ENCODE assay signal across 19 cellular contexts in genomic region chr3:108780235-108780634, GRCh38. TPM values are rescaled to one million over a fixed set of nuclear protein-coding genes. Genes with fewer than 3 reads are reported as not detected.
A peak's percentile ranks its signal among the peaks of the same experiment; 100 is the strongest.
DNase-seq lines count a peak whose midpoint lies in the region; ATAC-seq, FAIRE-seq and TF ChIP-seq lines count a peak whose summit lies in the region.
"Had no signal": no experiment of that assay in that cellular context is flagged by ENCODE, and none has a peak within 500 bp of the region (broad histone marks: within the 10 kb centered on the region; RNA-seq: fewer than 3 reads in every experiment).

No MANE protein-coding gene starts in this region.

- H3K9me3 ChIP-seq in KOPT-K1 (ENCODE audit: insufficient read depth, low read length, poor library complexity, severe bottlenecking) (peaks cover 2% of the 10 kb centered on the region), PC-3 (ENCODE audit: low read length) (no peaks in the 10 kb centered on the region)
- H3K9me3 ChIP-seq: body of pancreas, uterus had no signal

- no peak overlapping the region for H3K4me3 Mint-ChIP-seq in activated CD8-positive, alpha-beta T cell treated with anti-CD3 and anti-CD28 coated beads for 36 hours
- H3K4me3 Mint-ChIP-seq: B cell, memory B cell had no signal

- peaks cover 35% of the 10 kb centered on the region; the same call in 1 of the 2 replicates for H3K27me3 ChIP-seq in PC-3 (ENCODE audit: low read length)
- H3K27me3 ChIP-seq: body of pancreas, foreskin keratinocyte, uterus had no signal

- no peak for FAIRE-seq in RCC 7860 (lab: Jason Lieb, UNC)
- FAIRE-seq: K562 had no signal

- H3K79me2 ChIP-seq in PC-3 (ENCODE audit: low read length) = no peaks in the 10 kb centered on the region

- no peak overlapping the region for H3K9ac ChIP-seq in PC-3 (ENCODE audit: low read length)

- peaks cover 3% of the 10 kb centered on the region for H3K9me3 Mint-ChIP-seq in activated CD8-positive, alpha-beta T cell treated with anti-CD3 and anti-CD28 coated beads for 36 hours
- H3K9me3 Mint-ChIP-seq: memory B cell had no signal

- peaks cover 8% of the 10 kb centered on the region for H3K36me3 Mint-ChIP-seq in activated CD8-positive, alpha-beta T cell treated with anti-CD3 and anti-CD28 coated beads for 36 hours (ENCODE audit: low read depth)
- H3K36me3 Mint-ChIP-seq: memory B cell had no signal

- H3K9me2 ChIP-seq in PC-3 (replicated peaks; ENCODE audit: low read length) = no peaks in the 10 kb centered on the region

- POLR2A ChIA-PET in activated CD8-positive, alpha-beta T cell treated with anti-CD3 and anti-CD28 coated beads for 36 hours (lab: Charles Lee) = no interaction called here
- POLR2A ChIA-PET in PC-3 (lab: Charles Lee; ENCODE audit: unreplicated experiment) = no interaction called here

- H4K20me1 ChIP-seq in PC-3 (ENCODE audit: low read length) = no peaks in the 10 kb centered on the region

- CTCF ChIA-PET in activated CD8-positive, alpha-beta T cell treated with anti-CD3 and anti-CD28 coated beads for 36 hours (lab: Charles Lee) = interaction anchor here (1.2 kb wide), 1 partner anchor 135 kb away, joined by 6 read pairs; no protein-coding TSS in a partner anchor
- CTCF ChIA-PET in PC-3 (lab: Charles Lee) = no interaction called here

- H3K4me1 ChIP-seq in PC-3 (ENCODE audit: insufficient read depth, low read length) = no peaks in the 10 kb centered on the region
- H3K4me1 ChIP-seq: body of pancreas, foreskin keratinocyte, uterus had no signal

- H3K27ac ChIP-seq in KOPT-K1 (ENCODE audit: low read depth, low read length, poor library complexity, severe bottlenecking) (peak overlapping the region; percentile 5), PC-3 (ENCODE audit: low read length) (no peak overlapping the region)
- H3K27ac ChIP-seq: body of pancreas, foreskin keratinocyte, uterus had no signal

- H2AFZ ChIP-seq in PC-3 (ENCODE audit: low read length) = no peak overlapping the region

- peak overlapping the region; percentile 50 for H3K27ac Mint-ChIP-seq in activated CD8-positive, alpha-beta T cell treated with anti-CD3 and anti-CD28 coated beads for 36 hours
- H3K27ac Mint-ChIP-seq: B cell, memory B cell had no signal

- intact Hi-C loops in activated CD8-positive, alpha-beta T cell treated with anti-CD3 and anti-CD28 coated beads for 36 hours (cut with micrococcal nuclease) = no loop called here
- intact Hi-C loops in PC-3 (cut with micrococcal nuclease) = no loop called here

- H3K36me3 ChIP-seq in KOPT-K1 (ENCODE audit: insufficient read depth, low read length) (no peaks in the 10 kb centered on the region), PC-3 (ENCODE audit: low read depth, low read length) (no peaks in the 10 kb centered on the region)
- H3K36me3 ChIP-seq: uterus had no signal

- ATAC-seq in activated CD8-positive, alpha-beta T cell treated with anti-CD3 and anti-CD28 coated beads for 36 hours = peak; percentile 84
- ATAC-seq in PC-3 (no peak), omental fat pad (ENCODE audit: low FRiP score) (no peak)
- ATAC-seq: body of pancreas, foreskin keratinocyte, K562 had no signal

- no peak for TF ChIP-seq CTCF in activated CD8-positive, alpha-beta T cell treated with anti-CD3 and anti-CD28 coated beads for 36 hours (IDR thresholded peaks at IDR 0.05)
- TF ChIP-seq CTCF in PC-3 (conservative IDR thresholded peaks at IDR 0.05; ENCODE audit: low read depth, low read length) = no peak
- TF ChIP-seq CTCF in omental fat pad (IDR thresholded peaks at IDR 0.05) = no peak

- no peak overlapping the region for H3K4me2 ChIP-seq in PC-3 (ENCODE audit: low read length)

- no peaks in the 10 kb centered on the region for H3K27me3 Mint-ChIP-seq in activated CD8-positive, alpha-beta T cell treated with anti-CD3 and anti-CD28 coated beads for 36 hours

- no TSS peak for BruUV-seq in PC-3 (replicated peaks; lab: Mats Ljungman, UMichigan)

- H3K4me3 ChIP-seq in PC-3 (ENCODE audit: low read length) = no peak overlapping the region
- H3K4me3 ChIP-seq: body of pancreas, K562, uterus had no signal

- peak; percentile 75 for DNase-seq in activated CD8-positive, alpha-beta T cell treated with anti-CD3 and anti-CD28 coated beads for 36 hours
- peak; percentile 21 for DNase-seq in activated naive CD4-positive, alpha-beta T cell treated with anti-CD3 and anti-CD28 coated beads, Interleukin-2, amount 50 U/mL, for 16 hours
- DNase-seq in stimulated activated CD4-positive, alpha-beta T cell treated with anti-CD3 and anti-CD28 coated beads, Interleukin-4, amount 100 ng/mL, for 1 hour = peak; percentile 14
- DNase-seq in dermis blood vessel endothelial cell = no peak
- DNase-seq in PC-3 = no peak
- DNase-seq in RCC 7860 (ENCODE audit: low spot score) = no peak
- DNase-seq in omental fat pad (ENCODE audit: low spot score) = no peak
- DNase-seq: body of pancreas, DMS79, foreskin keratinocyte, NCI-H446 treated with DMSO at 0.1 percent for 48 hours, occipital lobe, uterus had no signal

- H3K4me1 Mint-ChIP-seq in activated CD8-positive, alpha-beta T cell treated with anti-CD3 and anti-CD28 coated beads for 36 hours (ENCODE audit: low read depth) = peaks cover 39% of the 10 kb centered on the region
- H3K4me1 Mint-ChIP-seq: B cell, memory B cell had no signal

- no peaks in the 10 kb centered on the region for H3F3A ChIP-seq in PC-3 (ENCODE audit: low read length, unreplicated experiment)

RNA-seq across cellular contexts. Expression of gene RETNLB, which starts 23.0 kb away (rescaled TPM):
- total RNA-seq in activated CD8-positive, alpha-beta T cell treated with anti-CD3 and anti-CD28 coated beads for 36 hours = not detected
- total RNA-seq in dermis blood vessel endothelial cell (not detected in 2 replicates), PC-3 (2014; rRNA removed) (not detected in 2 replicates), omental fat pad (not detected)
- total RNA-seq: activated CD8-positive, alpha-beta memory T cell treated with anti-CD3 and anti-CD28 coated beads for 36 hours; B cell; body of pancreas; foreskin keratinocyte; K562; occipital lobe; skeletal muscle tissue; uterus had no signal

RNA-seq across cellular contexts. Expression of gene TRAT1, which starts 42.4 kb away (rescaled TPM):
- total RNA-seq in activated CD8-positive, alpha-beta T cell treated with anti-CD3 and anti-CD28 coated beads for 36 hours = 10 to 100 TPM; 13.8 to 15.5 TPM
- total RNA-seq in dermis blood vessel endothelial cell (not detected in 2 replicates), PC-3 (2014; rRNA removed) (not detected in 2 replicates), omental fat pad (1 to 10 TPM in 2 of 4 donors, under 1 TPM in 2; 0.84 to 2.7 (median 1.2) TPM)
- total RNA-seq: B cell, body of pancreas, foreskin keratinocyte, K562, occipital lobe had no signal

Comparison
In these comparisons a context has a peak if more than half of its experiments do, and no peak if none do; other contexts are left out.
1. DNase-seq: peak in activated CD8-positive, alpha-beta T cell treated with anti-CD3 and anti-CD28 coated beads for 36 hours (single experiment), activated naive CD4-positive, alpha-beta T cell treated with anti-CD3 and anti-CD28 coated beads, Interleukin-2, amount 50 U/mL, for 16 hours (single experiment) and stimulated activated CD4-positive, alpha-beta T cell treated with anti-CD3 and anti-CD28 coated beads, Interleukin-4, amount 100 ng/mL, for 1 hour (single experiment); none in dermis blood vessel endothelial cell (single experiment), PC-3 (single experiment), RCC 7860 (single experiment) and omental fat pad (single experiment).
2. RNA of gene TRAT1, which starts 42.4 kb away (total RNA-seq): 13.8 to 15.5 TPM in activated CD8-positive, alpha-beta T cell treated with anti-CD3 and anti-CD28 coated beads for 36 hours; 0.84 to 2.7 TPM in omental fat pad, not detected in dermis blood vessel endothelial cell and not detected in PC-3; every median in the first group is over 4 times any median in the second.